In the genomic region with DNA sequence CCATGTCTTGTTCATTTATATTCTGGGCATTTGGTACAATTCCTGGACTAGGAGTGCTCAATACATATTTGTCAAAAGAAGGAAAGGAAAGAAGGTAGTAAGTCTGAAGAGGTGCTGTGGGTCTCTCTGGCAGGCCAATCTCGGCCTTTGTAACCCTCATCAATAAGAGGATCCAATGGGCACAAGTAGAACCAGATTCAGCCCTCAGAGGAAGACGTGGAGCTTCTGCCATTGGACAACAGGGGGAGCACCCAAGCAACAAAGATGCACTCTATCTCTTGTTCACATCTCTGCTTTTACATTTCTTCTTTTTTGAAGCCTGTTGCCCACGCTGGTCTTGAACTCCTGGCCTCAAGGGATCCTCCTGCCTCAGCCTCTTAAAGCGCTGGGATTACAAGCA, we compare ENCODE assay signal across 8 cellular contexts. TPM values are rescaled to one million over a fixed set of nuclear protein-coding genes. Genes with fewer than 3 reads are reported as not detected.
DNase-seq lines count a peak whose midpoint lies in the region; ATAC-seq and TF ChIP-seq lines count a peak whose summit lies in the region.

No MANE protein-coding gene starts in this region.

- H3K9me2 ChIP-seq in MM.1S (replicated peaks; ENCODE audit: insufficient read depth, low read length), result no peaks in the 10 kb centered on the region

- H3K27ac Mint-ChIP-seq in stimulated activated naive CD8-positive, alpha-beta T cell treated with anti-CD3 and anti-CD28 coated beads, Interleukin-15, amount 100 ng/mL, for 72 hours, result no peak overlapping the region

- H3K9ac ChIP-seq in MM.1S (ENCODE audit: low read length), result no peak overlapping the region

- H3K9me3 Mint-ChIP-seq in stimulated activated naive CD8-positive, alpha-beta T cell treated with anti-CD3 and anti-CD28 coated beads, Interleukin-15, amount 100 ng/mL, for 72 hours, result no peaks in the 10 kb centered on the region

- peak overlapping the region in 1 of 2 donors; percentile 91 for H3K4me3 Mint-ChIP-seq in stimulated activated naive CD8-positive, alpha-beta T cell treated with anti-CD3 and anti-CD28 coated beads, Interleukin-15, amount 100 ng/mL, for 72 hours

- H3K36me3 ChIP-seq in GM06990 (ENCODE audit: control insufficient read depth, insufficient read depth, low read length) (no peaks in the 10 kb centered on the region; the same call in 1 of the 2 replicates), MM.1S (replicated peaks; ENCODE audit: insufficient read depth, low read length) (no peaks in the 10 kb centered on the region)

- intact Hi-C loops in left colon (cut with DNase I, micrococcal nuclease), result no loop called here

- H2AFZ ChIP-seq in MM.1S (ENCODE audit: low read length), result no peak overlapping the region

- H3F3A ChIP-seq in MM.1S (ENCODE audit: insufficient read depth, low read length), result peaks cover 7% of the 10 kb centered on the region

- peaks cover 52% of the 10 kb centered on the region for H3K79me2 ChIP-seq in MM.1S (ENCODE audit: low read length)

- no peak overlapping the region for H3K4me3 ChIP-seq in GM06990 (replicated peaks; ENCODE audit: low read depth, low read length)
- no peak overlapping the region for H3K4me3 ChIP-seq in MM.1S (ENCODE audit: low read length)
- H3K4me3 ChIP-seq in foreskin fibroblast (ENCODE audit: low read depth in 1 of 2, low read length in 2 of 2), result no peak overlapping the region

- DNase-seq in GM06990 (ENCODE audit: extremely low read depth, insufficient read length), result no peak
- DNase-seq in MM.1S, result peak; percentile 53
- peak; percentile 37 to 53 for DNase-seq in activated CD4-positive, alpha-beta T cell treated with anti-CD3 and anti-CD28 coated beads, Interleukin-2, amount 50 U/mL, for 48 hours
- DNase-seq in foreskin fibroblast, result peak in 1 of 2 donors; percentile 63
- peak; percentile 40 to 53 for DNase-seq in stimulated activated naive CD8-positive, alpha-beta T cell treated with anti-CD3 and anti-CD28 coated beads, Interleukin-15, amount 100 ng/mL, for 72 hours
- no peak for DNase-seq in left colon
- no peak for DNase-seq in NK-92 (lab: John Stamatoyannopoulos, UW; ENCODE audit: unreplicated experiment)

- no peaks in the 10 kb centered on the region for H3K27me3 Mint-ChIP-seq in stimulated activated naive CD8-positive, alpha-beta T cell treated with anti-CD3 and anti-CD28 coated beads, Interleukin-15, amount 100 ng/mL, for 72 hours

- peak; percentile 41 for ATAC-seq in stimulated activated naive CD8-positive, alpha-beta T cell treated with anti-CD3 and anti-CD28 coated beads, Interleukin-15, amount 100 ng/mL, for 72 hours
- ATAC-seq in left colon (no peak), GM21360 (IDR thresholded peaks at IDR 0.05; ENCODE audit: unreplicated experiment) (no peak)

- H3K27me3 ChIP-seq in GM06990 (replicated peaks; ENCODE audit: control insufficient read depth, insufficient read depth, low read length) (no peaks in the 10 kb centered on the region), MM.1S (replicated peaks; ENCODE audit: insufficient read depth, low read length) (no peaks in the 10 kb centered on the region)

- peak; percentile 72 for TF ChIP-seq CTCF in GM06990 (IDR thresholded peaks at IDR 0.05; ENCODE audit: insufficient read depth, low read length, poor library complexity, severe bottlenecking)
- TF ChIP-seq CTCF in MM.1S (IDR thresholded peaks at IDR 0.05; ENCODE audit: low read length), result peak; percentile 62
- TF ChIP-seq CTCF in foreskin fibroblast (IDR thresholded peaks at IDR 0.05; ENCODE audit: low read depth, low read length), result peak; percentile 36

- no peak overlapping the region for H3K27ac ChIP-seq in MM.1S (ENCODE audit: low read length)

- no peak overlapping the region; the same call in 1 of the 2 replicates for H3K4me2 ChIP-seq in MM.1S (ENCODE audit: low read depth, low read length)

- H3K4me1 ChIP-seq in MM.1S (ENCODE audit: low read length), result peaks cover 13% of the 10 kb centered on the region; the same call in 1 of the 2 replicates

- no peaks in the 10 kb centered on the region for H3K9me3 ChIP-seq in MM.1S (replicated peaks; ENCODE audit: insufficient read depth, low read length)

- H3K4me1 Mint-ChIP-seq in stimulated activated naive CD8-positive, alpha-beta T cell treated with anti-CD3 and anti-CD28 coated beads, Interleukin-15, amount 100 ng/mL, for 72 hours, result peaks cover 39% of the 10 kb centered on the region

- H4K20me1 ChIP-seq in MM.1S (ENCODE audit: insufficient read depth, low read length), result no peaks in the 10 kb centered on the region

RNA-seq across cellular contexts. Expression of a gene that starts 2.2 kb away (rescaled TPM):
- 10 to 100 TPM; 20.7 to 24.1 TPM for total RNA-seq in left colon

RNA-seq across cellular contexts. Expression of a gene that starts 8.4 kb away (rescaled TPM):
- total RNA-seq in left colon, result 100 to 1,000 TPM; 107 to 138 TPM

RNA-seq across cellular contexts. Expression of a gene that starts 19.3 kb away (rescaled TPM):
- total RNA-seq in left colon, result 10 to 100 TPM; 16.1 to 26.1 TPM

RNA-seq across cellular contexts. Expression of a gene that starts 34.7 kb away (rescaled TPM):
- total RNA-seq in left colon, result 10 to 100 TPM; 43.0 to 59.9 TPM

RNA-seq across cellular contexts. Expression of a gene that starts 36.3 kb away (rescaled TPM):
- total RNA-seq in left colon, result 10 to 100 TPM; 32.4 to 50.3 TPM

Comparison
In these comparisons a context has a peak if more than half of its experiments do, and no peak if none do; other contexts are left out.
1. DNase-seq: peak in MM.1S (single experiment), activated CD4-positive, alpha-beta T cell treated with anti-CD3 and anti-CD28 coated beads, Interleukin-2, amount 50 U/mL, for 48 hours (2 of 2) and stimulated activated naive CD8-positive, alpha-beta T cell treated with anti-CD3 and anti-CD28 coated beads, Interleukin-15, amount 100 ng/mL, for 72 hours (2 of 2); none in GM06990 (single experiment), left colon (0 of 2) and NK-92 (single experiment).
2. Peak in every context shown above with its lines, with median percentiles within 50 percentile points of each other: CTCF ChIP-seq.